ENCODE assay signal across 17 cellular contexts in the genomic region with DNA sequence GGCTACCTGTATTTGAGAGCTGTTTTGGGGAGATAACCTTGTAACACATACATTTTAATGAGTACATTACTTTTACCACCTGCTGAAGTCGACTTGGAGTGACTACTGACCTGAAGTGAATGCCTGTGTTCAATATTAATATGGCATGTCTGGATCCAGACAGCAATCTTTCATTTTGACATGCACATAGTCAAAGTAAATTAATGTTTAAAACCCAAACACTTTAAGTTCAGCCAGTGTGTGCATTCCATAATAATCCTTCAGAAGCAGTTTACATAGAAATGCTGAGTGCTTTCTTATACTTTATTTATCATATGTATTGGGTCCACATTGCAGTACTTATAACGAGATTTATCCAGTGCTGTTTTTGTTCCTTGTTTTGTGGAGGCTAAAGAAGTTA. TPM values are rescaled to one million over a fixed set of nuclear protein-coding genes. Genes with fewer than 3 reads are reported as not detected.
DNase-seq lines count a peak whose midpoint lies in the region; ATAC-seq and TF ChIP-seq lines count a peak whose summit lies in the region.
"Had no signal": no experiment of that assay in that cellular context is flagged by ENCODE, and none has a peak within 500 bp of the region (broad histone marks: within the 10 kb centered on the region; RNA-seq: fewer than 3 reads in every experiment).

No MANE protein-coding gene starts in this region.

- no peak overlapping the region for H3K9ac ChIP-seq in SK-N-MC (ENCODE audit: insufficient read length)
- H3K9ac ChIP-seq: KMS-11 had no signal

- POLR2A ChIA-PET in HEK293 (lab: Yijun Ruan, JAX) = no interaction called here

- peaks cover 33% of the 10 kb centered on the region for H3K4me1 Mint-ChIP-seq in nephron

- H3K9me3 Mint-ChIP-seq in nephron = no peaks in the 10 kb centered on the region
- H3K9me3 Mint-ChIP-seq: CD4-positive, CD25-positive, alpha-beta regulatory T cell had no signal

- H3K36me3 Mint-ChIP-seq in nephron (ENCODE audit: low read depth) = peaks cover 5% of the 10 kb centered on the region

- peaks cover 9% of the 10 kb centered on the region for H3K36me3 ChIP-seq in left ventricle myocardium inferior
- H3K36me3 ChIP-seq in HEK293 (ENCODE audit: control insufficient read depth in 2 of 2, insufficient read depth in 1 of 2, low read length in 2 of 2) = peaks cover 0 to 5% of the 10 kb centered on the region in 2 experiments; a peak in 2 of 3 replicates
- no peaks in the 10 kb centered on the region; the same call in 1 of the 2 replicates for H3K36me3 ChIP-seq in SK-N-MC (ENCODE audit: insufficient read depth, low read length)
- H3K36me3 ChIP-seq: Peyer's patch had no signal

- H3K4me3 ChIP-seq in left ventricle myocardium inferior (no peak overlapping the region), HEK293 (ENCODE audit: low read depth, low read length) (no peak overlapping the region), SK-N-MC (no peak overlapping the region; the same call in 1 of the 2 replicates)
- H3K4me3 ChIP-seq: GM12878, Peyer's patch had no signal

- H3K4me1 ChIP-seq in left ventricle myocardium inferior (peaks cover 11% of the 10 kb centered on the region), HEK293 (ENCODE audit: control insufficient read depth, insufficient read depth, low read length) (peaks cover 17% of the 10 kb centered on the region)
- H3K4me1 ChIP-seq: Peyer's patch had no signal

- H3K27me3 Mint-ChIP-seq in nephron (ENCODE audit: low read depth) = no peaks in the 10 kb centered on the region
- H3K27me3 Mint-ChIP-seq: CD4-positive, CD25-positive, alpha-beta regulatory T cell had no signal

- intact Hi-C loops in left ventricle myocardium inferior (cut with micrococcal nuclease) = no loop called here
- intact Hi-C loops in left cardiac atrium (cut with DNase I) = no loop called here
- intact Hi-C loops in posterior cingulate gyrus (cut with DNase I) = no loop called here

- H3K27me3 ChIP-seq in left ventricle myocardium inferior (ENCODE audit: low read depth) = no peaks in the 10 kb centered on the region
- H3K27me3 ChIP-seq: Peyer's patch had no signal

- H3K27ac Mint-ChIP-seq in nephron = peak overlapping the region; percentile 18 to 24 (median 20)

- no peak for TF ChIP-seq CTCF in left ventricle myocardium inferior (IDR thresholded peaks at IDR 0.05; ENCODE audit: borderline replicate concordance)
- TF ChIP-seq CTCF in HEK293 (tag by site-specific recombination; IDR thresholded peaks at IDR 0.05) = no peak
- no peak for TF ChIP-seq CTCF in nephron (IDR thresholded peaks at IDR 0.05; ENCODE audit: unreplicated experiment in 3 of 3)

- CTCF ChIA-PET in HEK293 (lab: Yijun Ruan, JAX) = interaction anchor here (0.6 to 2.9 kb wide), 3 partner anchors 8 to 359 kb away, joined by 3 to 12 read pairs (median 3); no protein-coding TSS in a partner anchor

- H3K4me3 Mint-ChIP-seq in nephron = no peak overlapping the region
- H3K4me3 Mint-ChIP-seq: CD4-positive, CD25-positive, alpha-beta regulatory T cell had no signal

- peak overlapping the region; percentile 61 for H3K27ac ChIP-seq in left ventricle myocardium inferior (replicated peaks)
- H3K27ac ChIP-seq in HEK293 (ENCODE audit: extremely low read depth, low read depth, low read length) = no peak overlapping the region
- peak overlapping the region; percentile 27; the same call in 1 of the 2 replicates for H3K27ac ChIP-seq in SK-N-MC
- H3K27ac ChIP-seq: HL-60, KMS-11, Peyer's patch had no signal

- H3K9me3 ChIP-seq in left ventricle myocardium inferior (replicated peaks) (no peaks in the 10 kb centered on the region), HEK293 (ENCODE audit: control insufficient read depth, insufficient read depth, low read depth, low read length) (no peaks in the 10 kb centered on the region), SK-N-MC (ENCODE audit: low read depth, low read length) (no peaks in the 10 kb centered on the region)
- H3K9me3 ChIP-seq: Peyer's patch had no signal

- DNase-seq in left ventricle myocardium inferior (no peak), left cardiac atrium (no peak), SK-N-MC (ENCODE audit: low read depth, low spot score) (no peak), posterior cingulate gyrus (no peak), glomerular visceral epithelial cell (ENCODE audit: extremely low spot score) (no peak)
- DNase-seq: CD4-positive, CD25-positive, alpha-beta regulatory T cell; DMS79 treated with DMSO at 0.1 percent for 48 hours; H7; NCI-H1436; NCI-H2227 treated with DMSO at 0.1 percent for 48 hours; Peyer's patch had no signal

- ATAC-seq in left cardiac atrium (no peak), HG03565 (IDR thresholded peaks at IDR 0.05; ENCODE audit: unreplicated experiment) (no peak)
- ATAC-seq: GM12878 had no signal

TF ChIP-seq in HEK293, 187 proteins besides CTCF, POLR2A, EP300 and RAD21:
- TF ChIP-seq, protein P1, sequence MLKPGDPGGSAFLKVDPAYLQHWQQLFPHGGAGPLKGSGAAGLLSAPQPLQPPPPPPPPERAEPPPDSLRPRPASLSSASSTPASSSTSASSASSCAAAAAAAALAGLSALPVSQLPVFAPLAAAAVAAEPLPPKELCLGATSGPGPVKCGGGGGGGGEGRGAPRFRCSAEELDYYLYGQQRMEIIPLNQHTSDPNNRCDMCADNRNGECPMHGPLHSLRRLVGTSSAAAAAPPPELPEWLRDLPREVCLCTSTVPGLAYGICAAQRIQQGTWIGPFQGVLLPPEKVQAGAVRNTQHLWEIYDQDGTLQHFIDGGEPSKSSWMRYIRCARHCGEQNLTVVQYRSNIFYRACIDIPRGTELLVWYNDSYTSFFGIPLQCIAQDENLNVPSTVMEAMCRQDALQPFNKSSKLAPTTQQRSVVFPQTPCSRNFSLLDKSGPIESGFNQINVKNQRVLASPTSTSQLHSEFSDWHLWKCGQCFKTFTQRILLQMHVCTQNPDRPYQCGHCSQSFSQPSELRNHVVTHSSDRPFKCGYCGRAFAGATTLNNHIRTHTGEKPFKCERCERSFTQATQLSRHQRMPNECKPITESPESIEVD (tag by site-specific recombination; IDR thresholded peaks at IDR 0.05) = 0 out of 2 replicates have a peak, but pooled peaks have one; percentile 8
- peak; percentile 15; the same call in 1 of the 2 replicates for TF ChIP-seq OSR2 (tag by site-specific recombination; IDR thresholded peaks at IDR 0.05)
- TF ChIP-seq, protein P2, sequence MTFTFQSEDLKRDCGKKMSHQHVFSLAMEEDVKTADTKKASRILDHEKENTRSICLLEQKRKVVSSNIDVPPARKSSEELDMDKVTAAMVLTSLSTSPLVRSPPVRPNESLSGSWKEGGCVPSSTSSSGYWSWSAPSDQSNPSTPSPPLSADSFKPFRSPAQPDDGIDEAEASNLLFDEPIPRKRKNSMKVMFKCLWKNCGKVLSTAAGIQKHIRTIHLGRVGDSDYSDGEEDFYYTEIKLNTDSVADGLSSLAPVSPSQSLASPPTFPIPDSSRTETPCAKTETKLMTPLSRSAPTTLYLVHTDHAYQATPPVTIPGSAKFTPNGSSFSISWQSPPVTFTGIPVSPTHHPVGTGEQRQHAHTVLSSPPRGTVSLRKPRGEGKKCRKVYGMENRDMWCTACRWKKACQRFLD (tag by site-specific recombination; IDR thresholded peaks at IDR 0.05) = no peak
- no peak for TF ChIP-seq ZNF2 (tag by site-specific recombination; IDR thresholded peaks at IDR 0.05)
- TF ChIP-seq KLF16 (tag by site-specific recombination; IDR thresholded peaks at IDR 0.05) = no peak
- no peak for TF ChIP-seq ZNF670 (tag by site-specific recombination; IDR thresholded peaks at IDR 0.05; ENCODE audit: low read depth)
- TF ChIP-seq ZNF157 (tag by site-specific recombination; IDR thresholded peaks at IDR 0.05) = no peak

RNA-seq across cellular contexts. Expression of a gene that starts 38.0 kb away (rescaled TPM):
- total RNA-seq in left ventricle myocardium inferior = 9.1 TPM
- total RNA-seq in left cardiac atrium = 10 to 100 TPM in 1 of 2 donors, 1 to 10 TPM in 1; 9.8 to 10.8 TPM
